17 cellular contexts compared by ENCODE assay signal in the genomic region with DNA sequence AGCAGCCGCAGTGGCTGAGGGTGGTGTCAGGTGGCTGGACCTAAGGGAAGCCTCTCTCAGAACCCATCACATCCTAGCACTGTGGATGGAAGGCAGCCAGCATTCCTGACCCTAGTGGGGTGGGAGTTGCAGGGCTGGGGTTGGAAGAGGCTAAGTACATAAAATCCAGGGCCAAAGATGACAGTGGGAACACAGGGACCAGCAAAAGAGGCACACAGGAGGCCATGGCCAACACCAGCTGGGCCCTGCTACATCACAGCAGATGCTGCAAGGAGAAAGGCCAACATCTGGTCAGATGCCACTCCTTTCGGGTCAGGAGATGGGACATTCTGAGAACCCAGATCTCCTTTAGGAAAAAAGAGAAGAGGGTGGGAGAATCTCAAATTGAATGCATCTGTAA.
"Had no signal": no experiment of that assay in that cellular context is flagged by ENCODE, and none has a peak within 500 bp of the region (broad histone marks: within the 10 kb centered on the region; RNA-seq: fewer than 3 reads in every experiment).

No MANE protein-coding gene starts in this region.

- DNase-seq: cortex of kidney; dorsolateral prefrontal cortex; effector CD8-positive, alpha-beta T cell; foreskin melanocyte; head of caudate nucleus; kidney glomerular epithelial cell; mammary epithelial cell; naive thymus-derived CD4-positive, alpha-beta T cell; stimulated activated CD4-positive, alpha-beta T cell treated with anti-CD3 and anti-CD28 coated beads, Interleukin-4, amount 100 ng/mL, for 1 hour; stimulated activated CD8-positive, alpha-beta memory T cell treated with anti-CD3 and anti-CD28 coated beads, Interleukin-4, amount 100 ng/mL, for 48 hours; stimulated activated naive CD8-positive, alpha-beta T cell treated with anti-CD3 and anti-CD28 coated beads, Interleukin-15, Interleukin-2, amounts not matched to agents 100 U/mL and 50 U/mL, for 24 hours; testis; upper lobe of right lung had no signal

- H3K4me3 ChIP-seq: dorsolateral prefrontal cortex, hepatocyte, right atrium auricular region, testis, tibial nerve, upper lobe of right lung had no signal

- H3K27me3 ChIP-seq: dorsolateral prefrontal cortex, hepatocyte, right atrium auricular region, testis, tibial nerve, upper lobe of right lung had no signal

- ATAC-seq: naive thymus-derived CD4-positive, alpha-beta T cell; stimulated activated effector memory CD8-positive, alpha-beta T cell treated with anti-CD3 and anti-CD28 coated beads, Interleukin-12 subunit alpha, Interleukin-12 subunit beta, amount 100 ng/mL, for 72 hours; stimulated activated naive CD8-positive, alpha-beta T cell treated with anti-CD3 and anti-CD28 coated beads, Interleukin-15, Interleukin-2, amounts not matched to agents 100 U/mL and 50 U/mL, for 24 hours; upper lobe of right lung had no signal

- H3K36me3 ChIP-seq: right atrium auricular region, upper lobe of right lung had no signal

- H3K4me1 ChIP-seq: right atrium auricular region, testis, tibial nerve, upper lobe of right lung had no signal

- H3K27ac ChIP-seq: dorsolateral prefrontal cortex, hepatocyte, right atrium auricular region, testis, tibial nerve, upper lobe of right lung had no signal

- H3K9me3 ChIP-seq: right atrium auricular region, testis, tibial nerve, upper lobe of right lung had no signal
